In genomic region chrX:459611-460010, GRCh38 we compare ENCODE assay signal across 15 cellular contexts.
A peak's percentile ranks its signal among the peaks of the same experiment; 100 is the strongest.
DNase-seq lines count a peak whose midpoint lies in the region; ATAC-seq and TF ChIP-seq lines count a peak whose summit lies in the region.
"Had no signal": no experiment of that assay in that cellular context is flagged by ENCODE, and none has a peak within 500 bp of the region (broad histone marks: within the 10 kb centered on the region; RNA-seq: fewer than 3 reads in every experiment).

No MANE protein-coding gene starts in this region.

- H2AK5ac ChIP-seq in neuronal stem cell (ENCODE audit: low read depth, low read length) = no peak overlapping the region

- no peak overlapping the region for H3K4me3 ChIP-seq in right atrium auricular region
- H3K4me3 ChIP-seq in neuronal stem cell (ENCODE audit: low read length in 2 of 2) = no peak overlapping the region
- H3K4me3 ChIP-seq: BLaER1, GM12878 had no signal

- no peak overlapping the region for H4K91ac ChIP-seq in neuronal stem cell (ENCODE audit: low read depth, low read length, poor library complexity)

- DNase-seq in cardiac septum (ENCODE audit: low spot score) = peak; percentile 64
- DNase-seq in right atrium auricular region (ENCODE audit: low spot score) = no peak
- DNase-seq in left kidney (ENCODE audit: low read depth, low spot score) = peak; percentile 13
- DNase-seq in neuronal stem cell (ENCODE audit: low spot score) = no peak
- DNase-seq in NCI-H1930 (lab: John Stamatoyannopoulos, UW) = no peak
- no peak for DNase-seq in sciatic nerve (ENCODE audit: low spot score)
- DNase-seq: 8988T, AML-193, DMS 273 treated with DMSO at 0.1 percent for 48 hours, HCEC 1CT, HFFc6 had no signal

- H3K79me1 ChIP-seq in neuronal stem cell (ENCODE audit: low read depth, low read length) = peaks cover 2% of the 10 kb centered on the region

- H3K23ac ChIP-seq in neuronal stem cell (ENCODE audit: low read depth, low read length, poor library complexity) = no peak overlapping the region

- H3K9me3 ChIP-seq in right atrium auricular region = no peaks in the 10 kb centered on the region
- peaks cover 0 to 4% of the 10 kb centered on the region in 2 donors for H3K9me3 ChIP-seq in neuronal stem cell (replicated peaks in 1 of 2; ENCODE audit: control insufficient read depth in 2 of 2, insufficient read depth in 1 of 2, low read depth in 1 of 2, low read length in 2 of 2)

- intact Hi-C loops in cardiac septum (cut with DNase I) = no loop called here
- intact Hi-C loops in sciatic nerve (cut with DNase I) = no loop called here

- H3K4me2 ChIP-seq in neuronal stem cell (ENCODE audit: insufficient read depth, low read length, poor library complexity, severe bottlenecking) = no peak overlapping the region
- H3K4me2 ChIP-seq: BLaER1 had no signal

- no peak overlapping the region for H4K8ac ChIP-seq in neuronal stem cell (ENCODE audit: low read depth, low read length)

- peak overlapping the region; percentile 56 for H2AFZ ChIP-seq in neuronal stem cell (ENCODE audit: low read length)

- H3K27ac ChIP-seq in right atrium auricular region = no peak overlapping the region
- no peak overlapping the region for H3K27ac ChIP-seq in neuronal stem cell (replicated peaks; ENCODE audit: low read length)
- H3K27ac ChIP-seq: BLaER1 had no signal

- no peak overlapping the region for H2BK5ac ChIP-seq in neuronal stem cell (ENCODE audit: low read length)

- no CpG with 5 or more reads among the region's 20 CpGs for WGBS in neuronal stem cell (ENCODE audit: extremely low coverage in 2 of 2, insufficient read length in 2 of 2, insufficient replicate concordance in 1 of 2), 2 donors

- ATAC-seq in GM19467 (IDR thresholded peaks at IDR 0.05; ENCODE audit: unreplicated experiment) (no peak), GM19351 (IDR thresholded peaks at IDR 0.05; ENCODE audit: unreplicated experiment) (no peak), sciatic nerve (no peak)
- ATAC-seq: GM12878 had no signal

- no peak overlapping the region for H2BK15ac ChIP-seq in neuronal stem cell (ENCODE audit: low read length)

- no peak overlapping the region for H3K4ac ChIP-seq in neuronal stem cell (ENCODE audit: low read length)

- H3K14ac ChIP-seq in neuronal stem cell (ENCODE audit: low read length) = no peak overlapping the region

- no peak overlapping the region for H2BK12ac ChIP-seq in neuronal stem cell (ENCODE audit: low read length)

- H2BK120ac ChIP-seq in neuronal stem cell (ENCODE audit: low read depth, low read length) = no peak overlapping the region

- peak overlapping the region; percentile 19 for H3K18ac ChIP-seq in neuronal stem cell (ENCODE audit: low read length)

- H3K4me1 ChIP-seq in right atrium auricular region = no peaks in the 10 kb centered on the region
- peaks cover 2 to 9% of the 10 kb centered on the region in 2 donors for H3K4me1 ChIP-seq in neuronal stem cell (ENCODE audit: control insufficient read depth in 2 of 2, insufficient read depth in 1 of 2, low read depth in 1 of 2, low read length in 2 of 2)
- H3K4me1 ChIP-seq: BLaER1 had no signal

- no peak for TF ChIP-seq CTCF in right atrium auricular region (IDR thresholded peaks at IDR 0.05)

- H3K36me3 ChIP-seq in right atrium auricular region (no peaks in the 10 kb centered on the region), neuronal stem cell (replicated peaks in 1 of 2; ENCODE audit: control insufficient read depth in 2 of 2, insufficient read depth in 2 of 2, low read length in 2 of 2) (no peaks in the 10 kb centered on the region)
- H3K36me3 ChIP-seq: BLaER1 had no signal

- H3K9ac ChIP-seq in neuronal stem cell (ENCODE audit: low read depth, low read length, poor library complexity) = no peak overlapping the region
- H3K9ac ChIP-seq: BLaER1 had no signal

- H3K27me3 ChIP-seq in right atrium auricular region = no peaks in the 10 kb centered on the region
- peaks cover 0 to 13% (median 0%) of the 10 kb centered on the region in 3 experiments for H3K27me3 ChIP-seq in neuronal stem cell (ENCODE audit: control insufficient read depth in 3 of 3, insufficient read depth in 3 of 3, low read depth in 1 of 3, low read length in 3 of 3)
- H3K27me3 ChIP-seq: BLaER1 had no signal

Comparison
In these comparisons a context has a peak if more than half of its experiments do, and no peak if none do; other contexts are left out.
1. DNase-seq: peak in cardiac septum (single experiment) and left kidney (single experiment); none in right atrium auricular region (single experiment), neuronal stem cell (single experiment), NCI-H1930 (0 of 2) and sciatic nerve (single experiment).